Comparison of ENCODE assay signal across 18 cellular contexts in genomic region chr1:70168283-70168682, GRCh38. TPM values are rescaled to one million over a fixed set of nuclear protein-coding genes. Genes with fewer than 3 reads are reported as not detected.
A peak's percentile ranks its signal among the peaks of the same experiment; 100 is the strongest.
DNase-seq lines count a peak whose midpoint lies in the region; ATAC-seq and TF ChIP-seq lines count a peak whose summit lies in the region.
"Had no signal": no experiment of that assay in that cellular context is flagged by ENCODE, and none has a peak within 500 bp of the region (broad histone marks: within the 10 kb centered on the region; RNA-seq: fewer than 3 reads in every experiment).

No MANE protein-coding gene starts in this region.

- H3K27me3 ChIP-seq in HAP-1 (ENCODE audit: low read depth) = no peaks in the 10 kb centered on the region

- peaks cover 18% of the 10 kb centered on the region for H3K4me1 ChIP-seq in HAP-1

- no peak overlapping the region for H3K9ac ChIP-seq in SK-N-MC (ENCODE audit: insufficient read length)

- no peak for ATAC-seq in HG03521 (IDR thresholded peaks at IDR 0.05; ENCODE audit: unreplicated experiment)
- ATAC-seq: HCT116, Panc1, Right ventricle myocardium inferior had no signal

- no peaks in the 10 kb centered on the region for H3K27me3 Mint-ChIP-seq in osteocyte (ENCODE audit: unreplicated experiment)
- H3K27me3 Mint-ChIP-seq: CD8-positive, alpha-beta memory T cell had no signal

- H3K4me3 ChIP-seq in HAP-1 (no peak overlapping the region), SK-N-MC (no peak overlapping the region), fibroblast of the aortic adventitia (ENCODE audit: low read depth, low read length) (no peak overlapping the region)

- in situ Hi-C loops in HAP-1 (cut with MboI; ENCODE audit: low sequenced_read_pairs) = no loop called here

- no peak for TF ChIP-seq CTCF in fibroblast of the aortic adventitia (IDR thresholded peaks at IDR 0.05; ENCODE audit: insufficient read depth, low read length)
- no peak for TF ChIP-seq CTCF in osteocyte (IDR thresholded peaks at IDR 0.05)

- no peak overlapping the region for H3K27ac ChIP-seq in SK-N-MC

- no peak overlapping the region for H3K4me3 Mint-ChIP-seq in osteocyte (ENCODE audit: unreplicated experiment)
- H3K4me3 Mint-ChIP-seq: CD8-positive, alpha-beta memory T cell had no signal

- H3K4me1 Mint-ChIP-seq in osteocyte (ENCODE audit: unreplicated experiment) = peaks cover 13% of the 10 kb centered on the region

- peak overlapping the region; percentile 31 for H3K27ac Mint-ChIP-seq in osteocyte (ENCODE audit: unreplicated experiment)

- H3K36me3 ChIP-seq in HAP-1 (replicated peaks) = peaks cover 10% of the 10 kb centered on the region; the same call in 1 of the 2 replicates
- peaks cover 15% of the 10 kb centered on the region; the same call in 1 of the 2 replicates for H3K36me3 ChIP-seq in SK-N-MC (ENCODE audit: insufficient read depth, low read length)

- H3K9me3 ChIP-seq in HAP-1 (no peaks in the 10 kb centered on the region), SK-N-MC (ENCODE audit: low read depth, low read length) (no peaks in the 10 kb centered on the region)

- H3K9me3 Mint-ChIP-seq in osteocyte (ENCODE audit: unreplicated experiment) = peaks cover 3% of the 10 kb centered on the region
- H3K9me3 Mint-ChIP-seq: CD8-positive, alpha-beta memory T cell had no signal

- H3K36me3 Mint-ChIP-seq in osteocyte (ENCODE audit: unreplicated experiment) = peaks cover 34% of the 10 kb centered on the region

- DNase-seq in HAP-1 (ENCODE audit: low spot score in 2 of 2) = peak; percentile 65 to 94
- DNase-seq in SK-N-MC (ENCODE audit: low read depth, low spot score) = peak; percentile 20
- DNase-seq in fibroblast of the aortic adventitia (ENCODE audit: low read depth) = peak; percentile 7
- no peak for DNase-seq in osteocyte (ENCODE audit: extremely low spot score, unreplicated experiment)
- no peak for DNase-seq in H4 (ENCODE audit: low spot score)
- DNase-seq in hypothalamus (lab: John Stamatoyannopoulos, UW) = no peak
- DNase-seq in NCI-H1694 treated with DMSO at 0.1 percent for 48 hours (lab: John Stamatoyannopoulos, UW) = no peak
- DNase-seq: C1 segment of cervical spinal cord; CD8-positive, alpha-beta memory T cell; IMR-90; NCI-H1417; NCI-H1930; NCI-H2171; NCI-H446 had no signal

RNA-seq across cellular contexts. Expression of gene LRRC40, which starts 37.1 kb away (rescaled TPM):
- total RNA-seq in fibroblast of the aortic adventitia (ENCODE audit: low replicate concordance) = 18.7 and 27.9 TPM in 2 replicates
- total RNA-seq in osteocyte = 16.2 and 17.1 TPM in 2 replicates
- total RNA-seq in H4 (2014; rRNA removed; shearing (Covaris generic)) = 18.3 and 29.5 TPM in 2 replicates

RNA-seq across cellular contexts. Expression of gene SRSF11, which starts 52.9 kb away (rescaled TPM):
- total RNA-seq in fibroblast of the aortic adventitia (ENCODE audit: low replicate concordance) (110 and 159 TPM in 2 replicates), osteocyte (209 and 214 TPM in 2 replicates)
- 48.5 and 65.2 TPM in 2 replicates for total RNA-seq in H4 (2014; rRNA removed; shearing (Covaris generic))

Comparison
In these comparisons a context has a peak if more than half of its experiments do, and no peak if none do; other contexts are left out.
1. DNase-seq: peak in HAP-1 (2 of 2), SK-N-MC (single experiment) and fibroblast of the aortic adventitia (single experiment); none in osteocyte (single experiment), H4 (single experiment), hypothalamus (0 of 51) and NCI-H1694 treated with DMSO at 0.1 percent for 48 hours (single experiment).